18 cellular contexts compared by ENCODE assay signal in genomic region chr12:74801625-74802024, GRCh38.
"Had no signal": no experiment of that assay in that cellular context is flagged by ENCODE, and none has a peak within 500 bp of the region (broad histone marks: within the 10 kb centered on the region; RNA-seq: fewer than 3 reads in every experiment).

No MANE protein-coding gene starts in this region.

- H3K4me3 ChIP-seq: prostate gland, sigmoid colon, upper lobe of left lung had no signal

- H3K27ac ChIP-seq: prostate gland, sigmoid colon, upper lobe of left lung, WERI-Rb-1 had no signal

- H3K27me3 ChIP-seq: sigmoid colon, upper lobe of left lung had no signal

- H3K36me3 ChIP-seq: prostate gland, sigmoid colon, upper lobe of left lung, WERI-Rb-1 had no signal

- H3K4me1 ChIP-seq: prostate gland, sigmoid colon, upper lobe of left lung had no signal

- H3K9me3 ChIP-seq: prostate gland, sigmoid colon, upper lobe of left lung had no signal

- DNase-seq: activated CD4-positive, alpha-beta T cell treated with anti-CD3 and anti-CD28 coated beads for 4 hours; activated CD8-positive, alpha-beta memory T cell treated with anti-CD3 and anti-CD28 coated beads, Interleukin-2, amount 50 U/mL, for 48 hours; activated CD8-positive, alpha-beta T cell treated with anti-CD3 and anti-CD28 coated beads, Interleukin-2, amount 10 ng/mL, durations not matched to agents 7 days and 5 days; activated naive CD4-positive, alpha-beta T cell; activated naive CD8-positive, alpha-beta T cell treated with anti-CD3 and anti-CD28 coated beads, Interleukin-2, amount 50 U/mL, for 24 hours; caudate nucleus; cortex of kidney; effector memory CD4-positive, alpha-beta T cell; glutamatergic neuron; mammary epithelial cell; nephron progenitor cell; sigmoid colon; stimulated activated CD4-positive, alpha-beta T cell treated with anti-CD3 and anti-CD28 coated beads, Interleukin-2, amount 100 ng/mL, for 48 hours; stimulated activated naive CD4-positive, alpha-beta T cell treated with Interleukin-2 at 50 U/mL for 16 hours; T-helper 1 cell; upper lobe of left lung; WERI-Rb-1 had no signal

- ATAC-seq: activated CD8-positive, alpha-beta T cell treated with anti-CD3 and anti-CD28 coated beads, Interleukin-2, amount 10 ng/mL, durations not matched to agents 7 days and 5 days; activated naive CD8-positive, alpha-beta T cell treated with anti-CD3 and anti-CD28 coated beads, Interleukin-2, amount 50 U/mL, for 24 hours had no signal
